10 cellular contexts compared by ENCODE assay signal in the genomic region with DNA sequence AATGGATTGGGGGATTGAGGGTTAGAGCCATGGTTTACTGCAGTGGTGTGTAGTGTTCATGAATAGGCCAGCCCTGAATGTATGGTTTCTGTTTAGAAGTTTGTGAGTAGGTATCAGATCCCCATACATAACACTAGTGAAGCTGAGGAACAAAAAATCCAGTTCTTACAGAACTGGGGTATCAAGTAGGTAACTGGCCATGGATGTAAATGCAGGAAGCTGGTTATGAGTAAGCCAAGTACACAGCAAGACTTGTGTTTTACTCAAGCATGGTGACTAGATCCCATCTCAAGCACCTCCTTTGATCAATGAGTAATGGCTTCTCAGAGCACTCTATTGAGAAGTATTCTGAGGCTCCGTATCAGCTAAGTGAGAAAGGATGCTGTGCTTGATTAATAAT.
DNase-seq lines count a peak whose midpoint lies in the region; ATAC-seq, FAIRE-seq and TF ChIP-seq lines count a peak whose summit lies in the region.
"Had no signal": no experiment of that assay in that cellular context is flagged by ENCODE, and none has a peak within 500 bp of the region (broad histone marks: within the 10 kb centered on the region; RNA-seq: fewer than 3 reads in every experiment).

No MANE protein-coding gene starts in this region.

- intact Hi-C loops in endothelial cell of umbilical vein (cut with micrococcal nuclease) (loop anchor here (1.0 to 2.0 kb wide), 2 partner anchors 26 to 34 kb away; no protein-coding TSS in a partner anchor), psoas muscle (cut with DNase I) (no loop called here), esophagus muscularis mucosa (cut with DNase I) (no loop called here)

- H3K27ac ChIP-seq in A549: peak overlapping the region; percentile 59 to 61; a peak in 5 of 6 replicates
- peak overlapping the region; percentile 84 for H3K27ac ChIP-seq in endothelial cell of umbilical vein (ENCODE audit: insufficient read depth, low read depth, low read length)
- no peak overlapping the region for H3K27ac ChIP-seq in psoas muscle
- H3K27ac ChIP-seq in esophagus muscularis mucosa (replicated peaks in 1 of 4): no peak overlapping the region
- H3K27ac ChIP-seq: lower lobe of right lung, RWPE1 had no signal

- ATAC-seq in A549 (no peak), GM19395 (IDR thresholded peaks at IDR 0.05; ENCODE audit: unreplicated experiment) (peak; percentile 90), HG02973 (IDR thresholded peaks at IDR 0.05; ENCODE audit: unreplicated experiment) (peak; percentile 54), psoas muscle (no peak), HG03457 (IDR thresholded peaks at IDR 0.05; ENCODE audit: unreplicated experiment) (no peak)
- ATAC-seq: lower lobe of right lung had no signal

- H3K9me3 ChIP-seq in A549 (no peaks in the 10 kb centered on the region), endothelial cell of umbilical vein (replicated peaks; ENCODE audit: control insufficient read depth, insufficient read depth, low read length) (no peaks in the 10 kb centered on the region), psoas muscle (no peaks in the 10 kb centered on the region), esophagus muscularis mucosa (no peaks in the 10 kb centered on the region)
- H3K9me3 ChIP-seq: lower lobe of right lung had no signal

- H3K4me2 ChIP-seq in A549: no peak overlapping the region
- peak overlapping the region; percentile 72 for H3K4me2 ChIP-seq in endothelial cell of umbilical vein (ENCODE audit: insufficient read depth, low read length)

- no peaks in the 10 kb centered on the region for H3K36me3 ChIP-seq in endothelial cell of umbilical vein (ENCODE audit: control insufficient read depth in 2 of 2, extremely low read depth in 1 of 2, insufficient read depth in 2 of 2, low read length in 2 of 2)
- no peaks in the 10 kb centered on the region for H3K36me3 ChIP-seq in psoas muscle (ENCODE audit: insufficient read depth in 1 of 2, low read depth in 1 of 2)
- H3K36me3 ChIP-seq in esophagus muscularis mucosa: no peaks in the 10 kb centered on the region
- H3K36me3 ChIP-seq: lower lobe of right lung had no signal

- H3K79me2 ChIP-seq in endothelial cell of umbilical vein (ENCODE audit: control insufficient read depth, insufficient read depth, low read length): no peaks in the 10 kb centered on the region

- no peak for TF ChIP-seq CTCF in A549 (IDR thresholded peaks at IDR 0.05)
- no peak for TF ChIP-seq CTCF in endothelial cell of umbilical vein (IDR thresholded peaks at IDR 0.05; ENCODE audit: extremely low read depth in 1 of 2, insufficient read depth in 1 of 2, low read depth in 1 of 2, low read length in 2 of 2)
- no peak for TF ChIP-seq CTCF in psoas muscle (IDR thresholded peaks at IDR 0.05)
- no peak for TF ChIP-seq CTCF in esophagus muscularis mucosa (IDR thresholded peaks at IDR 0.05)

- DNase-seq in A549 (ENCODE audit: low read depth in 1 of 2, low spot score in 1 of 2) (no peak), endothelial cell of umbilical vein (ENCODE audit: low read depth, low spot score) (no peak), NCI-H2029 treated with DMSO at 0.1 percent for 48 hours (lab: John Stamatoyannopoulos, UW) (no peak), psoas muscle (no peak), esophagus muscularis mucosa (ENCODE audit: extremely low spot score) (no peak)
- DNase-seq: lower lobe of right lung had no signal

- WGBS in A549 (ENCODE audit: missing lambda C conversion rate): 93% methylated on average over 1 of the region's 1 CpG
- 81 to 96% (median 93%) methylated on average over 1 of the region's 1 CpG for WGBS in psoas muscle, 3 donors
- 80% methylated on average over 1 of the region's 1 CpG for WGBS in esophagus muscularis mucosa

- no peak overlapping the region for H3K9ac ChIP-seq in endothelial cell of umbilical vein (replicated peaks; ENCODE audit: extremely low read depth, insufficient read depth, low read length)

- H3K4me3 ChIP-seq in A549 (no peak overlapping the region), endothelial cell of umbilical vein (replicated peaks in 1 of 3; ENCODE audit: insufficient read depth in 1 of 3, low read depth in 1 of 3, low read length in 3 of 3) (no peak overlapping the region), psoas muscle (no peak overlapping the region), esophagus muscularis mucosa (no peak overlapping the region)
- H3K4me3 ChIP-seq: lower lobe of right lung had no signal

- TF ChIP-seq EP300 in A549 (IDR thresholded peaks at IDR 0.05): no peak
- TF ChIP-seq EP300 in esophagus muscularis mucosa (IDR thresholded peaks at IDR 0.05): no peak

- CTCF ChIA-PET in A549 (lab: Yijun Ruan, JAX): no interaction called here
- CTCF ChIA-PET in endothelial cell of umbilical vein (lab: Charles Lee): interaction anchor here (0.9 to 1.9 kb wide), 7 partner anchors 12 to 614 kb away, joined by 3 to 17 read pairs (median 4); a partner anchor contains a TSS

- H2AFZ ChIP-seq in endothelial cell of umbilical vein (ENCODE audit: low read depth, low read length): peak overlapping the region; percentile 8

- peak; percentile 65 for FAIRE-seq in A549 (lab: Jason Lieb, UNC)
- FAIRE-seq in endothelial cell of umbilical vein (lab: Jason Lieb, UNC): no peak

- no peaks in the 10 kb centered on the region for H4K20me1 ChIP-seq in endothelial cell of umbilical vein (replicated peaks; ENCODE audit: control insufficient read depth, extremely low read depth, insufficient read depth, low read length)

- H3K4me1 ChIP-seq in A549: peaks cover 28% of the 10 kb centered on the region
- H3K4me1 ChIP-seq in endothelial cell of umbilical vein (ENCODE audit: control insufficient read depth, extremely low read depth, insufficient read depth, low read length): peaks cover 21% of the 10 kb centered on the region
- H3K4me1 ChIP-seq in psoas muscle: no peaks in the 10 kb centered on the region
- H3K4me1 ChIP-seq in esophagus muscularis mucosa: peaks cover 0 to 5% (median 0%) of the 10 kb centered on the region in 4 donors
- H3K4me1 ChIP-seq: lower lobe of right lung had no signal

- H3K27me3 ChIP-seq in endothelial cell of umbilical vein (ENCODE audit: control insufficient read depth in 2 of 2, insufficient read depth in 2 of 2, low read length in 2 of 2) (no peaks in the 10 kb centered on the region), psoas muscle (ENCODE audit: insufficient read depth in 3 of 3, low read length in 2 of 3) (no peaks in the 10 kb centered on the region), esophagus muscularis mucosa (no peaks in the 10 kb centered on the region)

- TF ChIP-seq POLR2A in A549 (IDR thresholded peaks at IDR 0.05; ENCODE audit: low read length): no peak
- no peak for TF ChIP-seq POLR2A in endothelial cell of umbilical vein (IDR thresholded peaks at IDR 0.05; ENCODE audit: low read depth, low read length)
- TF ChIP-seq POLR2A in esophagus muscularis mucosa (IDR thresholded peaks at IDR 0.05; ENCODE audit: low read depth): no peak

- H3K9me1 ChIP-seq in endothelial cell of umbilical vein (replicated peaks; ENCODE audit: control insufficient read depth, extremely low read depth, insufficient read depth, low read length): no peaks in the 10 kb centered on the region

- dilution Hi-C loops in endothelial cell of umbilical vein (cut with MboI; ENCODE audit: extremely low pct_ligation_motif_present, low sequenced_read_pairs): no loop called here

- no TSS peak for BruUV-seq in endothelial cell of umbilical vein (replicated peaks; lab: Mats Ljungman, UMichigan)

- no peak for TF ChIP-seq RAD21 in A549 (conservative IDR thresholded peaks at IDR 0.05 in 1 of 2, IDR thresholded peaks at IDR 0.05 in 1 of 2)

- POLR2A ChIA-PET in A549 (lab: Yijun Ruan, JAX): no interaction called here
- POLR2A ChIA-PET in endothelial cell of umbilical vein (lab: Charles Lee): interaction anchor here (1.2 to 1.4 kb wide), 3 partner anchors 13 to 34 kb away, joined by 3 to 13 read pairs (median 4); no protein-coding TSS in a partner anchor

TF ChIP-seq in A549, 52 proteins besides CTCF, POLR2A, EP300 and RAD21 (continues in another document):
- TF ChIP-seq EHF (CRISPR knock-in tag; IDR thresholded peaks at IDR 0.05) (no peak), MAZ (IDR thresholded peaks at IDR 0.05; ENCODE audit: borderline replicate concordance, low read depth, low read length) (no peak), SMC3 (IDR thresholded peaks at IDR 0.05) (no peak), CHD2 (IDR thresholded peaks at IDR 0.05; ENCODE audit: low read length, partially characterized antibody) (no peak)
- TF ChIP-seq, protein P1, sequence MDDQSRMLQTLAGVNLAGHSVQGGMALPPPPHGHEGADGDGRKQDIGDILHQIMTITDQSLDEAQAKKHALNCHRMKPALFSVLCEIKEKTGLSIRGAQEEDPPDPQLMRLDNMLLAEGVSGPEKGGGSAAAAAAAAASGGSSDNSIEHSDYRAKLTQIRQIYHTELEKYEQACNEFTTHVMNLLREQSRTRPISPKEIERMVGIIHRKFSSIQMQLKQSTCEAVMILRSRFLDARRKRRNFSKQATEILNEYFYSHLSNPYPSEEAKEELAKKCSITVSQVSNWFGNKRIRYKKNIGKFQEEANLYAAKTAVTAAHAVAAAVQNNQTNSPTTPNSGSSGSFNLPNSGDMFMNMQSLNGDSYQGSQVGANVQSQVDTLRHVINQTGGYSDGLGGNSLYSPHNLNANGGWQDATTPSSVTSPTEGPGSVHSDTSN (IDR thresholded peaks at IDR 0.05): no peak

TF ChIP-seq in endothelial cell of umbilical vein, 7 proteins besides CTCF, POLR2A, EP300 and RAD21:
- TF ChIP-seq FOS (IDR thresholded peaks at IDR 0.05; ENCODE audit: borderline replicate concordance, insufficient read depth, low read length) (peak; percentile 13), GATA2 (IDR thresholded peaks at IDR 0.05; ENCODE audit: insufficient read depth, insufficient read length, low read depth, low read length) (no peak), MYC (IDR thresholded peaks at IDR 0.05; ENCODE audit: low read depth, low read length) (no peak), JUN (IDR thresholded peaks at IDR 0.05; ENCODE audit: borderline replicate concordance, insufficient read depth, insufficient read length, low read depth) (no peak), POLR2AphosphoS5 (IDR thresholded peaks at IDR 0.05; ENCODE audit: insufficient read depth, low read depth, low read length) (no peak), EZH2 (IDR thresholded peaks at IDR 0.05; ENCODE audit: borderline replicate concordance, low read depth, low read length, severe bottlenecking) (no peak)
- TF ChIP-seq, protein P2, sequence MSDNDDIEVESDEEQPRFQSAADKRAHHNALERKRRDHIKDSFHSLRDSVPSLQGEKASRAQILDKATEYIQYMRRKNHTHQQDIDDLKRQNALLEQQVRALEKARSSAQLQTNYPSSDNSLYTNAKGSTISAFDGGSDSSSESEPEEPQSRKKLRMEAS (IDR thresholded peaks at IDR 0.05; ENCODE audit: insufficient read depth, insufficient read length): no peak

Comparison
In these comparisons a context has a peak if more than half of its experiments do, and no peak if none do; other contexts are left out.
1. ATAC-seq: peak in GM19395 (single experiment) and HG02973 (single experiment); none in A549 (0 of 2), psoas muscle (0 of 4) and HG03457 (single experiment).
2. H3K27ac ChIP-seq: peak in A549 (2 of 2) and endothelial cell of umbilical vein (single experiment); none in psoas muscle (single experiment) and esophagus muscularis mucosa (0 of 4).